20 cellular contexts compared by ENCODE assay signal in the genomic region with DNA sequence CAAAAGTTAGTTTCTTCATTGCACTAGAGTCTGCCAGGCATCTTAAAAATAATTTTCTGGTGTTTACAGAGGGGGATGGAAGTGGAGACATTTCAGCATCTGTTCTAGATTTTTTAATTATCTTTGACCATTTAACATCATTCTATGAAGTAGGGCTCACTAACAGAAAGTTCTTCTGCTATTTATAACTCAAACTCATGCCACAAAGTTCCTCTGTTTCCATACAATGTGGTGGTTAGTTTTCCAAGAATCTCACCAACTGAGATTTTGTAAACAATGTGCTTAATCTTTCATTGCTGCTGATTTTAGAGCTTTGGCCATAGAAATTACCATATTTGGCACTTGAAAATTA.
DNase-seq lines count a peak whose midpoint lies in the region; ATAC-seq and TF ChIP-seq lines count a peak whose summit lies in the region.
"Had no signal": no experiment of that assay in that cellular context is flagged by ENCODE, and none has a peak within 500 bp of the region (broad histone marks: within the 10 kb centered on the region; RNA-seq: fewer than 3 reads in every experiment).

No MANE protein-coding gene starts in this region.

- no peak overlapping the region for H3K14ac ChIP-seq in mesenchymal stem cell (ENCODE audit: low read length in 2 of 2)

- H3K4me3 Mint-ChIP-seq in T-cell: no peak overlapping the region
- H3K4me3 Mint-ChIP-seq: CD4-positive, CD25-positive, alpha-beta regulatory T cell had no signal

- H3K9me3 ChIP-seq in body of pancreas (no peaks in the 10 kb centered on the region), mesenchymal stem cell (ENCODE audit: control insufficient read depth, low read length) (no peaks in the 10 kb centered on the region), upper lobe of right lung (no peaks in the 10 kb centered on the region), suprapubic skin (no peaks in the 10 kb centered on the region)

- no peak overlapping the region for H2AFZ ChIP-seq in mesenchymal stem cell (ENCODE audit: low read depth, low read length)

- H3K4ac ChIP-seq in mesenchymal stem cell (ENCODE audit: low read depth in 1 of 2, low read length in 2 of 2): no peak overlapping the region

- no peaks in the 10 kb centered on the region for H3K79me1 ChIP-seq in mesenchymal stem cell (replicated peaks; ENCODE audit: low read length, poor library complexity, severe bottlenecking)

- no peak overlapping the region for H3K27ac Mint-ChIP-seq in T-cell
- H3K27ac Mint-ChIP-seq: CD4-positive, CD25-positive, alpha-beta regulatory T cell had no signal

- H2BK120ac ChIP-seq in mesenchymal stem cell (ENCODE audit: low read depth, low read length): no peak overlapping the region

- POLR2A ChIA-PET in T-cell (lab: Charles Lee): no interaction called here

- H3K27ac ChIP-seq in body of pancreas (peak overlapping the region in 3 of 4 donors; percentile 69 to 84 (median 78)), mesenchymal stem cell (ENCODE audit: low read length, poor library complexity, severe bottlenecking) (no peak overlapping the region), upper lobe of right lung (no peak overlapping the region), suprapubic skin (no peak overlapping the region)
- H3K27ac ChIP-seq: RWPE1 had no signal

- no peaks in the 10 kb centered on the region for H3K36me3 ChIP-seq in body of pancreas (replicated peaks in 1 of 2; ENCODE audit: insufficient read depth in 1 of 2, low read depth in 2 of 2)
- H3K36me3 ChIP-seq in mesenchymal stem cell (ENCODE audit: control insufficient read depth in 1 of 2, insufficient read depth in 2 of 2, low read depth in 1 of 2, low read length in 2 of 2): no peaks in the 10 kb centered on the region
- no peaks in the 10 kb centered on the region for H3K36me3 ChIP-seq in upper lobe of right lung
- H3K36me3 ChIP-seq in suprapubic skin: no peaks in the 10 kb centered on the region

- H3K9ac ChIP-seq in mesenchymal stem cell (ENCODE audit: low read length): peak overlapping the region; percentile 32

- H3K18ac ChIP-seq in mesenchymal stem cell (ENCODE audit: low read depth in 1 of 2, low read length in 2 of 2): no peak overlapping the region

- H3K36me3 Mint-ChIP-seq in T-cell: no peaks in the 10 kb centered on the region
- H3K36me3 Mint-ChIP-seq: CD4-positive, CD25-positive, alpha-beta regulatory T cell had no signal

- H3K27me3 ChIP-seq in body of pancreas (no peaks in the 10 kb centered on the region), mesenchymal stem cell (ENCODE audit: control insufficient read depth in 1 of 2, insufficient read depth in 1 of 2, low read length in 2 of 2) (no peaks in the 10 kb centered on the region), upper lobe of right lung (no peaks in the 10 kb centered on the region), suprapubic skin (no peaks in the 10 kb centered on the region)

- no peak overlapping the region for H2BK15ac ChIP-seq in mesenchymal stem cell (ENCODE audit: low read depth, poor library complexity, severe bottlenecking)

- no peak overlapping the region for H2BK5ac ChIP-seq in mesenchymal stem cell (ENCODE audit: low read depth, low read length, poor library complexity, severe bottlenecking)

- H3K4me1 Mint-ChIP-seq in T-cell: no peaks in the 10 kb centered on the region
- H3K4me1 Mint-ChIP-seq: CD4-positive, CD25-positive, alpha-beta regulatory T cell had no signal

- TF ChIP-seq POLR2A in body of pancreas (IDR thresholded peaks at IDR 0.05): no peak
- TF ChIP-seq POLR2A in suprapubic skin (IDR thresholded peaks at IDR 0.05): no peak

- ATAC-seq in body of pancreas (no peak), upper lobe of right lung (no peak), T-cell (replicated peaks in 1 of 4) (no peak)

- no peak overlapping the region for H3K23ac ChIP-seq in mesenchymal stem cell (ENCODE audit: low read length in 2 of 2)

- H3K4me3 ChIP-seq in body of pancreas (no peak overlapping the region), fibroblast of mammary gland (ENCODE audit: control insufficient read depth, low read depth, low read length) (no peak overlapping the region), mesenchymal stem cell (ENCODE audit: insufficient read depth in 1 of 2, low read depth in 1 of 2, low read length in 2 of 2) (no peak overlapping the region), upper lobe of right lung (no peak overlapping the region), suprapubic skin (no peak overlapping the region)

- no peak for TF ChIP-seq CTCF in body of pancreas (IDR thresholded peaks at IDR 0.05)
- no peak for TF ChIP-seq CTCF in fibroblast of mammary gland (conservative IDR thresholded peaks at IDR 0.05; ENCODE audit: control insufficient read depth, insufficient read depth, low read depth, low read length)
- TF ChIP-seq CTCF in upper lobe of right lung (IDR thresholded peaks at IDR 0.05): no peak
- TF ChIP-seq CTCF in suprapubic skin (IDR thresholded peaks at IDR 0.05): no peak

- H2BK12ac ChIP-seq in mesenchymal stem cell (ENCODE audit: low read length in 2 of 2): no peak overlapping the region

- H4K8ac ChIP-seq in mesenchymal stem cell (ENCODE audit: low read length): no peak overlapping the region

- H4K91ac ChIP-seq in mesenchymal stem cell (ENCODE audit: low read length): no peak overlapping the region

- H2AK5ac ChIP-seq in mesenchymal stem cell (ENCODE audit: low read length, severe bottlenecking): no peak overlapping the region

- peaks cover 0 to 21% of the 10 kb centered on the region in 2 donors for H3K27me3 Mint-ChIP-seq in T-cell
- H3K27me3 Mint-ChIP-seq: CD4-positive, CD25-positive, alpha-beta regulatory T cell had no signal

- intact Hi-C loops in body of pancreas (cut with DNase I) (no loop called here), upper lobe of right lung (cut with DNase I) (no loop called here)

- H3K4me2 ChIP-seq in mesenchymal stem cell (ENCODE audit: low read length, poor library complexity, severe bottlenecking): no peak overlapping the region

- no peak for TF ChIP-seq EP300 in suprapubic skin (IDR thresholded peaks at IDR 0.05)

- CTCF ChIA-PET in T-cell (lab: Charles Lee): no interaction called here

- H3K9me3 Mint-ChIP-seq in T-cell: no peaks in the 10 kb centered on the region
- H3K9me3 Mint-ChIP-seq: CD4-positive, CD25-positive, alpha-beta regulatory T cell had no signal

- DNase-seq in body of pancreas: no peak
- peak; percentile 53 for DNase-seq in fibroblast of mammary gland (ENCODE audit: low read depth)
- peak; percentile 14 for DNase-seq in mesenchymal stem cell
- DNase-seq in upper lobe of right lung: no peak
- no peak for DNase-seq in suprapubic skin (ENCODE audit: low spot score in 2 of 2)
- no peak for DNase-seq in NCI-H2171 (lab: John Stamatoyannopoulos, UW)
- DNase-seq in T-cell: no peak
- DNase-seq: CD4-positive, CD25-positive, alpha-beta regulatory T cell; COR-L47; DMS79; KBM-7; NCI-H1092 treated with DMSO at 0.1 percent for 48 hours; NCI-H1436 treated with DMSO at 0.1 percent for 48 hours; NCI-H1930; NCI-H2227 treated with DMSO at 0.1 percent for 48 hours; NCI-H510A; NCI-H748 treated with DMSO at 0.1 percent for 48 hours; NK-92 treated with Interleukin-12 subunit alpha and Interleukin-12 subunit beta, amount 100 ng/mL, for 24 hours; SHP77 treated with DMSO at 0.1 percent for 48 hours had no signal

- H3K4me1 ChIP-seq in body of pancreas (peaks cover 51% of the 10 kb centered on the region), mesenchymal stem cell (ENCODE audit: control insufficient read depth, insufficient read depth, low read depth, low read length) (peaks cover 1% of the 10 kb centered on the region), upper lobe of right lung (no peaks in the 10 kb centered on the region), suprapubic skin (no peaks in the 10 kb centered on the region)

Comparison
In these comparisons a context has a peak if more than half of its experiments do, and no peak if none do; other contexts are left out.
1. DNase-seq: peak in fibroblast of mammary gland (single experiment) and mesenchymal stem cell (single experiment); none in body of pancreas (0 of 4), upper lobe of right lung (single experiment), suprapubic skin (0 of 2), NCI-H2171 (single experiment) and T-cell (0 of 34).
2. H3K27ac ChIP-seq: peak in body of pancreas (3 of 4); none in mesenchymal stem cell (single experiment), upper lobe of right lung (single experiment) and suprapubic skin (single experiment).